Comparison of ENCODE assay signal across 36 cellular contexts in the genomic region with DNA sequence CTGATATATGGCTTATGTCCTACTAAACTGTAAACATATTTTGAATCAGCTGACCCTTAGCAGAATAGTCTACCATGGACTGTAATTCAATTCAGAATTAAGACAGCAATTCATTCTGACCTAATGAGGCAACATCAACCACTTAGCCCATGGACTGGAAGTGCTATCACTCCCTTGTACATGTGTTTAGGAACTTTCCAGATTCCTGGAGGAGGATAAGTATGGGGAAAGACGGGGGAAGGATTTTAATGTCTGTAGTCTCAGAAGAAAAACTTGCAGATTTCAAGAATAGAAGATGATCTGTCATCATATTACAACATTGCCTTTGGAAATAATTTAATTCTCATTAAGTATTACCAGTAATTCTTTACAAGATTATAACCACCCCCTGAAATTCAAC. TPM values are rescaled to one million over a fixed set of nuclear protein-coding genes. Genes with fewer than 3 reads are reported as not detected.
"Had no signal": no experiment of that assay in that cellular context is flagged by ENCODE, and none has a peak within 500 bp of the region (broad histone marks: within the 10 kb centered on the region; RNA-seq: fewer than 3 reads in every experiment).

No MANE protein-coding gene starts in this region.

- H3K9me3 Mint-ChIP-seq: activated CD4-positive, alpha-beta T cell treated with anti-CD3 and anti-CD28 coated beads, Interleukin-2, amount 10 ng/mL, durations not matched to agents 24 days and 14 days; activated T-helper 1 cell treated with anti-CD3 and anti-CD28 coated beads, Interleukin-12 subunit alpha, Interleukin-12 subunit beta, Interleukin-2, Interleukin-4 antibody, amounts not matched to agents 30 ng/mL and 10 ng/mL and 1 ng/mL, durations not matched to agents 14 hours and 24 hours and 36 hours; T-helper 1 cell treated with Interleukin-12 subunit alpha and Interleukin-12 subunit beta and Interleukin-4 antibody, amounts not matched to agents 30 μg/mL and 1 μg/mL, for 36 hours had no signal

- H3K27ac Mint-ChIP-seq: activated B cell treated with CpG ODN at 0.5 μM for 24 hours; activated CD4-positive, alpha-beta memory T cell treated with anti-CD3 and anti-CD28 coated beads for 36 hours; activated CD4-positive, alpha-beta T cell treated with anti-CD3 and anti-CD28 coated beads, Interleukin-2, amount 10 ng/mL, durations not matched to agents 24 days and 14 days; activated CD8-positive, alpha-beta T cell treated with anti-CD3 and anti-CD28 coated beads for 36 hours; activated naive CD4-positive, alpha-beta T cell treated with anti-CD3 and anti-CD28 coated beads for 36 hours; activated naive CD4-positive, alpha-beta T cell treated with anti-CD3 and anti-CD28 coated beads, Interleukin-2, amount 50 U/mL, for 72 hours; activated naive CD8-positive, alpha-beta T cell treated with anti-CD3 and anti-CD28 coated beads for 36 hours; activated T-cell treated with anti-CD3 and anti-CD28 coated beads, Interleukin-2, amount 50 U/mL, for 72 hours; activated T-helper 1 cell treated with anti-CD3 and anti-CD28 coated beads, Interleukin-12 subunit alpha, Interleukin-12 subunit beta, Interleukin-2, Interleukin-4 antibody, amounts not matched to agents 30 ng/mL and 10 ng/mL and 1 ng/mL, durations not matched to agents 14 hours and 24 hours and 36 hours; activated T-helper 17 cell treated with anti-CD3 and anti-CD28 coated beads, Interleukin-2, amount 50 U/mL, for 72 hours; T-helper 1 cell treated with Interleukin-12 subunit alpha and Interleukin-12 subunit beta and Interleukin-4 antibody, amounts not matched to agents 30 μg/mL and 1 μg/mL, for 36 hours; T-helper 2 cell treated with Interferon-gamma antibody and Interleukin-4, amounts not matched to agents 5 μg/mL and 100 μg/mL, for 36 hours had no signal

- DNase-seq: activated B cell treated with CpG ODN at 0.5 μM for 24 hours; activated CD4-positive, alpha-beta memory T cell treated with anti-CD3 and anti-CD28 coated beads for 36 hours; activated CD4-positive, alpha-beta T cell treated with anti-CD3 and anti-CD28 coated beads for 4 hours; activated CD4-positive, alpha-beta T cell treated with anti-CD3 and anti-CD28 coated beads, Interleukin-2, amount 10 ng/mL, durations not matched to agents 24 days and 14 days; activated CD4-positive, alpha-beta T cell treated with anti-CD3 and anti-CD28 coated beads, Interleukin-2, amount 50 U/mL, for 1 hour; activated CD4-positive, alpha-beta T cell treated with anti-CD3 and anti-CD28 coated beads, Interleukin-2, amount 50 U/mL, for 4 hours; activated CD4-positive, CD25-positive, alpha-beta regulatory T cell treated with anti-CD3 and anti-CD28 coated beads, Interleukin-2, amount 50 U/mL, for 72 hours; activated CD8-positive, alpha-beta memory T cell treated with anti-CD3 and anti-CD28 coated beads, Interleukin-2, amount 50 U/mL, for 4 hours; activated CD8-positive, alpha-beta T cell treated with anti-CD3 and anti-CD28 coated beads for 36 hours; activated effector memory CD4-positive, alpha-beta T cell treated with anti-CD3 and anti-CD28 coated beads, Interleukin-2, amount 50 U/mL, for 16 hours; activated gamma-delta T cell treated with Interleukin-2 at 50 U/mL for 16 hours; activated naive CD4-positive, alpha-beta T cell; activated naive CD4-positive, alpha-beta T cell treated with anti-CD3 and anti-CD28 coated beads for 36 hours; activated naive CD4-positive, alpha-beta T cell treated with anti-CD3 and anti-CD28 coated beads, Interleukin-2, amount 50 U/mL, for 16 hours; activated naive CD8-positive, alpha-beta T cell treated with anti-CD3 and anti-CD28 coated beads for 36 hours; activated T-cell treated with anti-CD3 and anti-CD28 coated beads for 4 hours; activated T-cell treated with anti-CD3 and anti-CD28 coated beads, Interleukin-2, amount 50 U/mL, for 1 hour; activated T-cell treated with anti-CD3 and anti-CD28 coated beads, Interleukin-2, amount 50 U/mL, for 4 hours; activated T-cell treated with anti-CD3 and anti-CD28 coated beads, Interleukin-2, amount 50 U/mL, for 72 hours; adrenal gland; amygdala; anterior cingulate cortex; body of pancreas; brain microvascular endothelial cell; central memory CD4-positive, alpha-beta T cell; T-helper 1 cell; T-helper 2 cell; T-helper 9 cell had no signal

- H3K4me1 ChIP-seq: adrenal gland, body of pancreas, breast epithelium had no signal

- H3K4me3 Mint-ChIP-seq: activated B cell treated with CpG ODN at 0.5 μM for 24 hours; activated CD4-positive, alpha-beta memory T cell treated with anti-CD3 and anti-CD28 coated beads for 36 hours; activated CD4-positive, alpha-beta T cell treated with anti-CD3 and anti-CD28 coated beads, Interleukin-2, amount 10 ng/mL, durations not matched to agents 24 days and 14 days; activated CD8-positive, alpha-beta T cell treated with anti-CD3 and anti-CD28 coated beads for 36 hours; activated naive CD4-positive, alpha-beta T cell treated with anti-CD3 and anti-CD28 coated beads for 36 hours; activated naive CD8-positive, alpha-beta T cell treated with anti-CD3 and anti-CD28 coated beads for 36 hours; activated T-cell treated with anti-CD3 and anti-CD28 coated beads, Interleukin-2, amount 50 U/mL, for 4 hours; activated T-cell treated with anti-CD3 and anti-CD28 coated beads, Interleukin-2, amount 50 U/mL, for 72 hours; activated T-helper 1 cell treated with anti-CD3 and anti-CD28 coated beads, Interleukin-12 subunit alpha, Interleukin-12 subunit beta, Interleukin-2, Interleukin-4 antibody, amounts not matched to agents 30 ng/mL and 10 ng/mL and 1 ng/mL, durations not matched to agents 14 hours and 24 hours and 36 hours; activated T-helper 17 cell treated with anti-CD3 and anti-CD28 coated beads, Interleukin-2, amount 50 U/mL, for 72 hours; T-helper 1 cell treated with Interleukin-12 subunit alpha and Interleukin-12 subunit beta and Interleukin-4 antibody, amounts not matched to agents 30 μg/mL and 1 μg/mL, for 36 hours; T-helper 2 cell treated with Interferon-gamma antibody and Interleukin-4, amounts not matched to agents 5 μg/mL and 100 μg/mL, for 36 hours had no signal

- H3K27me3 Mint-ChIP-seq: activated B cell treated with CpG ODN at 0.5 μM for 24 hours; activated naive CD8-positive, alpha-beta T cell treated with anti-CD3 and anti-CD28 coated beads for 36 hours had no signal

- H3K36me3 Mint-ChIP-seq: activated CD4-positive, alpha-beta memory T cell treated with anti-CD3 and anti-CD28 coated beads for 36 hours; activated naive CD4-positive, alpha-beta T cell treated with anti-CD3 and anti-CD28 coated beads, Interleukin-2, amount 50 U/mL, for 72 hours; activated naive CD8-positive, alpha-beta T cell treated with anti-CD3 and anti-CD28 coated beads for 36 hours had no signal

- H3K27me3 ChIP-seq: adrenal gland, body of pancreas, brain microvascular endothelial cell, breast epithelium had no signal

- H3K9me3 ChIP-seq: adrenal gland, body of pancreas had no signal

- H3K4me3 ChIP-seq: adrenal gland, body of pancreas, breast epithelium had no signal

- H3K36me3 ChIP-seq: adrenal gland, brain microvascular endothelial cell, breast epithelium had no signal

- ATAC-seq: activated CD8-positive, alpha-beta T cell treated with anti-CD3 and anti-CD28 coated beads for 36 hours; activated naive CD4-positive, alpha-beta T cell treated with anti-CD3 and anti-CD28 coated beads, Interleukin-2, amount 50 U/mL, for 72 hours; activated T-cell treated with anti-CD3 and anti-CD28 coated beads, Interleukin-2, amount 50 U/mL, for 4 hours; activated T-cell treated with anti-CD3 and anti-CD28 coated beads, Interleukin-2, amount 50 U/mL, for 72 hours; activated T-helper 17 cell treated with anti-CD3 and anti-CD28 coated beads, Interleukin-2, amount 50 U/mL, for 72 hours; body of pancreas had no signal

- H3K27ac ChIP-seq: adrenal gland, body of pancreas, brain microvascular endothelial cell, breast epithelium, VCaP had no signal

- H3K4me1 Mint-ChIP-seq: activated B cell treated with CpG ODN at 0.5 μM for 24 hours; activated CD4-positive, alpha-beta T cell treated with anti-CD3 and anti-CD28 coated beads, Interleukin-2, amount 10 ng/mL, durations not matched to agents 24 days and 14 days; activated naive CD8-positive, alpha-beta T cell treated with anti-CD3 and anti-CD28 coated beads for 36 hours; activated T-helper 17 cell treated with anti-CD3 and anti-CD28 coated beads, Interleukin-2, amount 50 U/mL, for 72 hours had no signal

RNA-seq across cellular contexts. Expression of a gene that starts 56.3 kb away (rescaled TPM):
- total RNA-seq: activated B cell treated with CpG ODN at 0.5 μM for 24 hours; activated CD4-positive, alpha-beta memory T cell treated with anti-CD3 and anti-CD28 coated beads for 36 hours; activated CD4-positive, alpha-beta T cell treated with anti-CD3 and anti-CD28 coated beads, Interleukin-2, amount 10 ng/mL, durations not matched to agents 24 days and 14 days; activated CD8-positive, alpha-beta memory T cell treated with anti-CD3 and anti-CD28 coated beads for 36 hours; activated CD8-positive, alpha-beta T cell treated with anti-CD3 and anti-CD28 coated beads for 36 hours; activated naive CD4-positive, alpha-beta T cell treated with anti-CD3 and anti-CD28 coated beads for 36 hours; activated naive CD4-positive, alpha-beta T cell treated with anti-CD3 and anti-CD28 coated beads, Interleukin-2, amount 50 U/mL, for 72 hours; activated naive CD8-positive, alpha-beta T cell treated with anti-CD3 and anti-CD28 coated beads for 36 hours; activated T-cell treated with anti-CD3 and anti-CD28 coated beads, Interleukin-2, amount 50 U/mL, for 4 hours; activated T-cell treated with anti-CD3 and anti-CD28 coated beads, Interleukin-2, amount 50 U/mL, for 72 hours; activated T-helper 1 cell treated with anti-CD3 and anti-CD28 coated beads, Interleukin-12 subunit alpha, Interleukin-12 subunit beta, Interleukin-2, Interleukin-4 antibody, amounts not matched to agents 30 ng/mL and 10 ng/mL and 1 ng/mL, durations not matched to agents 14 hours and 24 hours and 36 hours; activated T-helper 17 cell treated with anti-CD3 and anti-CD28 coated beads, Interleukin-2, amount 50 U/mL, for 72 hours had no signal
